In genomic region chr17:19332371-19333131, GRCh38 we compare ENCODE assay signal across 20 cellular contexts. TPM values are rescaled to one million over a fixed set of nuclear protein-coding genes. Genes with fewer than 3 reads are reported as not detected.
DNase-seq lines count a peak whose midpoint lies in the region; ATAC-seq, FAIRE-seq and TF ChIP-seq lines count a peak whose summit lies in the region.
"Had no signal": no experiment of that assay in that cellular context is flagged by ENCODE, and none has a peak within 500 bp of the region (broad histone marks: within the 10 kb centered on the region; RNA-seq: fewer than 3 reads in every experiment).

No MANE protein-coding gene starts in this region.

- WGBS in K562 (ENCODE audit: insufficient coverage, low coverage, missing lambda C conversion rate): 65% methylated on average over 2 of the region's 6 CpGs
- WGBS in endodermal cell (ENCODE audit: insufficient coverage in 1 of 2, insufficient read length in 1 of 2), 2 experiments: 91 to 94% methylated on average over 4 to 6 of the region's 6 CpGs

- no peaks in the 10 kb centered on the region for H3K9me1 ChIP-seq in K562 (ENCODE audit: control insufficient read depth, insufficient read depth, low read length)

- no peak for TF ChIP-seq POLR2A in K562 (conservative IDR thresholded peaks at IDR 0.05)

- TF ChIP-seq CTCF in K562 (IDR thresholded peaks at IDR 0.05 in 2 of 3, conservative IDR thresholded peaks at IDR 0.05 in 1 of 3; ENCODE audit: insufficient read depth in 2 of 3, low read depth in 1 of 3, low read length in 3 of 3): no peak
- no peak for TF ChIP-seq CTCF in endodermal cell (conservative IDR thresholded peaks at IDR 0.05)

- H3K9me3 ChIP-seq in K562 (replicated peaks; ENCODE audit: control insufficient read depth, insufficient read depth, low read depth, low read length): no peaks in the 10 kb centered on the region
- H3K9me3 ChIP-seq in endodermal cell (ENCODE audit: control insufficient read depth, low read length): no peaks in the 10 kb centered on the region
- H3K9me3 ChIP-seq: esophagus muscularis mucosa, heart right ventricle, Peyer's patch, thoracic aorta had no signal

- no peaks in the 10 kb centered on the region for H3K27me3 ChIP-seq in K562 (ENCODE audit: control insufficient read depth in 2 of 2, insufficient read depth in 2 of 2, low read length in 2 of 2)
- no peaks in the 10 kb centered on the region for H3K27me3 ChIP-seq in endodermal cell (ENCODE audit: control insufficient read depth, insufficient read depth, low read length, poor library complexity, severe bottlenecking)
- H3K27me3 ChIP-seq: esophagus muscularis mucosa, Peyer's patch had no signal

- no peak overlapping the region for H3K4me2 ChIP-seq in K562 (ENCODE audit: insufficient read depth, low read length)

- no peaks in the 10 kb centered on the region for H4K20me1 ChIP-seq in K562 (replicated peaks; ENCODE audit: control insufficient read depth, insufficient read depth, low read length)

- no peak for FAIRE-seq in K562 (lab: Jason Lieb, UNC)
- FAIRE-seq: G401.6 had no signal

- H3K36me3 ChIP-seq in K562 (ENCODE audit: control insufficient read depth, insufficient read depth, low read length) (no peaks in the 10 kb centered on the region; the same call in 2 of the 3 replicates), endodermal cell (ENCODE audit: control insufficient read depth, insufficient read depth, low read length) (peaks cover 34% of the 10 kb centered on the region)

- H3K4me3 ChIP-seq in K562: no peak overlapping the region
- H3K4me3 ChIP-seq in endodermal cell (ENCODE audit: low read length): no peak overlapping the region
- H3K4me3 ChIP-seq: esophagus muscularis mucosa, heart right ventricle, Peyer's patch, thoracic aorta had no signal

- TF ChIP-seq RAD21 in K562 (CRISPR knock-in tag; conservative IDR thresholded peaks at IDR 0.05 in 1 of 2, IDR thresholded peaks at IDR 0.05 in 1 of 2): no peak

- ATAC-seq in K562 (no peak), sciatic nerve (no peak)
- ATAC-seq: heart right ventricle had no signal

- no peaks in the 10 kb centered on the region for H3K36me3 Mint-ChIP-seq in activated CD4-positive, alpha-beta T cell treated with anti-CD3 and anti-CD28 coated beads, Interleukin-2, amount 10 ng/mL, durations not matched to agents 7 days and 5 days (ENCODE audit: low read depth)
- peaks cover 20% of the 10 kb centered on the region for H3K36me3 Mint-ChIP-seq in endodermal cell (ENCODE audit: low read depth)

- DNase-seq in activated CD4-positive, alpha-beta T cell treated with anti-CD3 and anti-CD28 coated beads for 48 hours: peak; percentile 20
- DNase-seq in activated CD4-positive, alpha-beta T cell treated with anti-CD3 and anti-CD28 coated beads, Interleukin-2, amount 10 ng/mL, durations not matched to agents 7 days and 5 days: no peak
- DNase-seq in GM19238 (ENCODE audit: insufficient read length, low spot score) (peak; percentile 35), K562 (ENCODE audit: extremely low read depth in 1 of 4, low spot score in 3 of 4) (no peak), sciatic nerve (ENCODE audit: low spot score) (peak; percentile 58), DMS 273 treated with DMSO at 0.1 percent for 48 hours (lab: John Stamatoyannopoulos, UW) (no peak), endodermal cell (no peak), germinal center (ENCODE audit: low spot score) (no peak)
- DNase-seq: activated CD4-positive, CD25-positive, alpha-beta regulatory T cell; COR-L47; cortex of kidney; heart right ventricle; Karpas-422; NCI-H187; NCI-H524 treated with DMSO at 0.1 percent for 48 hours had no signal

- TF ChIP-seq EP300 in K562 (IDR thresholded peaks at IDR 0.05; ENCODE audit: low read length): no peak

- H3K27ac ChIP-seq in K562 (ENCODE audit: extremely low read depth, low read depth, low read length) (no peak overlapping the region), endodermal cell (ENCODE audit: low read depth, low read length) (no peak overlapping the region)
- H3K27ac ChIP-seq: esophagus muscularis mucosa, heart right ventricle, Peyer's patch, thoracic aorta had no signal

- H3K27ac Mint-ChIP-seq in activated CD4-positive, alpha-beta T cell treated with anti-CD3 and anti-CD28 coated beads, Interleukin-2, amount 10 ng/mL, durations not matched to agents 7 days and 5 days: no peak overlapping the region
- H3K27ac Mint-ChIP-seq in endodermal cell: no peak overlapping the region

- H3K4me1 Mint-ChIP-seq in activated CD4-positive, alpha-beta T cell treated with anti-CD3 and anti-CD28 coated beads, Interleukin-2, amount 10 ng/mL, durations not matched to agents 7 days and 5 days: no peaks in the 10 kb centered on the region
- peaks cover 7% of the 10 kb centered on the region for H3K4me1 Mint-ChIP-seq in endodermal cell

- no peak overlapping the region for H3K4me3 Mint-ChIP-seq in activated CD4-positive, alpha-beta T cell treated with anti-CD3 and anti-CD28 coated beads, Interleukin-2, amount 10 ng/mL, durations not matched to agents 7 days and 5 days
- H3K4me3 Mint-ChIP-seq in endodermal cell: no peak overlapping the region

- no peak overlapping the region for H2AFZ ChIP-seq in K562 (ENCODE audit: low read depth, low read length)

- H3K9me3 Mint-ChIP-seq in activated CD4-positive, alpha-beta T cell treated with anti-CD3 and anti-CD28 coated beads, Interleukin-2, amount 10 ng/mL, durations not matched to agents 7 days and 5 days: no peaks in the 10 kb centered on the region
- no peaks in the 10 kb centered on the region for H3K9me3 Mint-ChIP-seq in endodermal cell

- no peaks in the 10 kb centered on the region for H3K79me2 ChIP-seq in K562 (ENCODE audit: control insufficient read depth, insufficient read depth, low read length)

- POLR2A ChIA-PET in activated CD4-positive, alpha-beta T cell treated with anti-CD3 and anti-CD28 coated beads, Interleukin-2, amount 10 ng/mL, durations not matched to agents 7 days and 5 days (lab: Charles Lee): no interaction called here
- POLR2A ChIA-PET in K562 (lab: Yijun Ruan, JAX): no interaction called here

- intact Hi-C loops in K562 (cut with micrococcal nuclease): no loop called here
- intact Hi-C loops in sciatic nerve (cut with DNase I): no loop called here

- H3K4me1 ChIP-seq in K562 (replicated peaks in 1 of 2; ENCODE audit: control insufficient read depth in 2 of 2, insufficient read depth in 2 of 2, low read length in 2 of 2) (peaks cover 0 to 16% of the 10 kb centered on the region in 2 experiments; a peak in 2 of 5 replicates), endodermal cell (ENCODE audit: control insufficient read depth, insufficient read depth, low read length) (no peaks in the 10 kb centered on the region)

- peaks cover 3% of the 10 kb centered on the region for H3K27me3 Mint-ChIP-seq in activated CD4-positive, alpha-beta T cell treated with anti-CD3 and anti-CD28 coated beads, Interleukin-2, amount 10 ng/mL, durations not matched to agents 7 days and 5 days
- no peaks in the 10 kb centered on the region for H3K27me3 Mint-ChIP-seq in endodermal cell (ENCODE audit: insufficient read depth)

- CTCF ChIA-PET in activated CD4-positive, alpha-beta T cell treated with anti-CD3 and anti-CD28 coated beads, Interleukin-2, amount 10 ng/mL, durations not matched to agents 7 days and 5 days (lab: Charles Lee): interaction anchor here (0.6 kb wide), 1 partner anchor 414 kb away, joined by 3 read pairs; no protein-coding TSS in a partner anchor
- CTCF ChIA-PET in K562 (lab: Yijun Ruan, JAX; ENCODE audit: low intra/inter-chr PET ratio): no interaction called here

- BruUV-seq in K562 (replicated peaks; lab: Mats Ljungman, UMichigan): no TSS peak

- in situ Hi-C loops in K562 (cut with MboI): no loop called here

- H3K9ac ChIP-seq in K562 (ENCODE audit: insufficient read depth in 1 of 2, low read depth in 2 of 2, low read length in 2 of 2): no peak overlapping the region
- H3K9ac ChIP-seq in endodermal cell (ENCODE audit: extremely low read depth, low read length, poor library complexity, severe bottlenecking): no peak overlapping the region

RNA-seq across cellular contexts. Expression of gene B9D1, which starts 30.0 kb away (rescaled TPM):
- total RNA-seq in activated CD4-positive, alpha-beta T cell treated with anti-CD3 and anti-CD28 coated beads, Interleukin-2, amount 10 ng/mL, durations not matched to agents 7 days and 5 days: 1 to 10 TPM; 1.3 to 1.6 TPM
- total RNA-seq in K562 (2011; cell fraction: chromatin; rRNA removed; ENCODE audit: low replicate concordance): 15.4 and 25.4 TPM in 2 replicates
- total RNA-seq in K562 (2011; cell fraction: nucleolus; rRNA removed): 22.5 and 35.0 TPM in 2 replicates
- total RNA-seq in K562 (2011; cell fraction: nucleoplasm; rRNA removed): 21.7 and 23.8 TPM in 2 replicates
- total RNA-seq in K562 (2014; rRNA removed) (24.0 and 24.9 TPM in 2 replicates), K562 (2014; rRNA removed; fragmentation: Illumina TruSeq; extraction: Trizol) (7.6 and 10.3 TPM in 2 replicates), K562 (2015; rRNA removed; fragmentation: Illumina TruSeq; extraction: Trizol) (8.9 and 10.0 TPM in 2 replicates), K562 (2021) (12.7 and 15.0 TPM in 2 replicates), sciatic nerve (19.8 TPM), endodermal cell (10 to 100 TPM; 37.7 to 42.8 TPM)
- polyA plus RNA-seq in K562 (2011; rRNA removed) (23.4 and 28.0 TPM in 2 replicates), K562 (2014; fragmentation: Illumina TruSeq; extraction: Trizol) (14.3 and 18.9 TPM in 2 replicates), K562 (2014; fragmentation: Nextera tagmentation; extraction: Ambion mirVana) (10 to 100 TPM in 1 of 2 experiments, 1 to 10 TPM in 1; 9.5 to 17.9 TPM), K562 (2014; rRNA removed) (26.5 and 28.8 TPM in 2 replicates)
- polyA plus RNA-seq in K562 (2011; cell fraction: cytosol; rRNA removed): 26.8 and 45.5 TPM in 2 replicates
- polyA plus RNA-seq in K562 (2011; cell fraction: nucleus; rRNA removed): 43.7 and 59.8 TPM in 2 replicates
- polyA plus RNA-seq in K562 (2012): 14.9 and 22.4 TPM in 2 replicates
- polyA minus RNA-seq in K562 (2011; rRNA and poly(A)+ RNA removed): 7.7 and 16.5 TPM in 2 replicates
- polyA minus RNA-seq in K562 (2011; cell fraction: cytosol; rRNA and poly(A)+ RNA removed): 6.1 and 8.9 TPM in 2 replicates
- 11.6 and 13.3 TPM in 2 replicates for polyA minus RNA-seq in K562 (2011; cell fraction: nucleus; rRNA and poly(A)+ RNA removed)
- polyA plus RNA-seq in endodermal cell (2013, experiment 1 of 2): 28.5 TPM
- polyA plus RNA-seq in endodermal cell (2013, experiment 2 of 2): 25.0 TPM

RNA-seq across cellular contexts. Expression of gene MAPK7, which starts 45.7 kb away (rescaled TPM):
- 10 to 100 TPM; 37.6 to 46.5 TPM for total RNA-seq in activated CD4-positive, alpha-beta T cell treated with anti-CD3 and anti-CD28 coated beads, Interleukin-2, amount 10 ng/mL, durations not matched to agents 7 days and 5 days
- total RNA-seq in K562 (2011; cell fraction: chromatin; rRNA removed; ENCODE audit: low replicate concordance): 7.3 and 21.2 TPM in 2 replicates
- total RNA-seq in K562 (2011; cell fraction: nucleolus; rRNA removed): 8.8 and 12.7 TPM in 2 replicates
- total RNA-seq in K562 (2011; cell fraction: nucleoplasm; rRNA removed): 5.4 and 6.3 TPM in 2 replicates
- total RNA-seq in K562 (2014; rRNA removed): 2.5 and 4.5 TPM in 2 replicates
- 1.1 TPM in 2 replicates for total RNA-seq in K562 (2014; rRNA removed; fragmentation: Illumina TruSeq; extraction: Trizol)
- total RNA-seq in K562 (2015; rRNA removed; fragmentation: Illumina TruSeq; extraction: Trizol): 2.5 and 2.7 TPM in 2 replicates
- 7.4 and 7.5 TPM in 2 replicates for total RNA-seq in K562 (2021)
- 2.5 and 2.9 TPM in 2 replicates for polyA plus RNA-seq in K562 (2011; rRNA removed)
- polyA plus RNA-seq in K562 (2011; cell fraction: cytosol; rRNA removed): 2.3 and 4.4 TPM in 2 replicates
- 8.0 and 15.0 TPM in 2 replicates for polyA plus RNA-seq in K562 (2011; cell fraction: nucleus; rRNA removed)
- 5.2 and 6.4 TPM in 2 replicates for polyA plus RNA-seq in K562 (2012)
- polyA plus RNA-seq in K562 (2014; fragmentation: Illumina TruSeq; extraction: Trizol): 3.3 and 5.5 TPM in 2 replicates
- polyA plus RNA-seq in K562 (2014; fragmentation: Nextera tagmentation; extraction: Ambion mirVana): under 1 TPM; 0.46 to 0.68 TPM
- polyA plus RNA-seq in K562 (2014; rRNA removed): 4.3 and 6.2 TPM in 2 replicates
- polyA minus RNA-seq in K562 (2011; rRNA and poly(A)+ RNA removed): 4.3 and 5.0 TPM in 2 replicates
- 2.9 and 5.5 TPM in 2 replicates for polyA minus RNA-seq in K562 (2011; cell fraction: cytosol; rRNA and poly(A)+ RNA removed)
- polyA minus RNA-seq in K562 (2011; cell fraction: nucleus; rRNA and poly(A)+ RNA removed): 14.0 and 14.4 TPM in 2 replicates
- total RNA-seq in sciatic nerve: 28.2 TPM
- 10 to 100 TPM; 33.3 to 53.4 TPM for total RNA-seq in endodermal cell
- polyA plus RNA-seq in endodermal cell (2013, experiment 1 of 2): 29.3 TPM
- polyA plus RNA-seq in endodermal cell (2013, experiment 2 of 2): 25.5 TPM

RNA-seq across cellular contexts. Expression of gene MFAP4, which starts 54.4 kb away (rescaled TPM):
- not detected for total RNA-seq in activated CD4-positive, alpha-beta T cell treated with anti-CD3 and anti-CD28 coated beads, Interleukin-2, amount 10 ng/mL, durations not matched to agents 7 days and 5 days
- not detected in 2 replicates for total RNA-seq in K562 (2011; cell fraction: chromatin; rRNA removed; ENCODE audit: low replicate concordance)
- not detected in 2 replicates for total RNA-seq in K562 (2011; cell fraction: nucleolus; rRNA removed)
- total RNA-seq in K562 (2011; cell fraction: nucleoplasm; rRNA removed): not detected in 2 replicates
- total RNA-seq in K562 (2014; rRNA removed) (not detected in 2 replicates), K562 (2014; rRNA removed; fragmentation: Illumina TruSeq; extraction: Trizol) (not detected in 2 replicates), K562 (2015; rRNA removed; fragmentation: Illumina TruSeq; extraction: Trizol) (not detected in 2 replicates), K562 (2021) (0.24 and 0.36 TPM in 2 replicates), sciatic nerve (115 TPM), endodermal cell (10 to 100 TPM; 11.1 to 36.8 TPM)
- polyA plus RNA-seq in K562 (2011; rRNA removed) (not detected in 2 replicates), K562 (2014; fragmentation: Illumina TruSeq; extraction: Trizol) (not detected in 2 replicates), K562 (2014; fragmentation: Nextera tagmentation; extraction: Ambion mirVana) (under 1 TPM in 1 of 2 experiments, not detected in 1; 0.07 TPM), K562 (2014; rRNA removed) (not detected in 2 replicates)
- polyA plus RNA-seq in K562 (2011; cell fraction: cytosol; rRNA removed): not detected in 2 replicates
- polyA plus RNA-seq in K562 (2011; cell fraction: nucleus; rRNA removed): not detected in 2 replicates
- polyA plus RNA-seq in K562 (2012): 1.0 TPM in 1 of 2 replicates, not detected in the other
- not detected in 2 replicates for polyA minus RNA-seq in K562 (2011; rRNA and poly(A)+ RNA removed)
- polyA minus RNA-seq in K562 (2011; cell fraction: cytosol; rRNA and poly(A)+ RNA removed): not detected in 2 replicates
- polyA minus RNA-seq in K562 (2011; cell fraction: nucleus; rRNA and poly(A)+ RNA removed): not detected in 2 replicates
- 20.4 TPM for polyA plus RNA-seq in endodermal cell (2013, experiment 1 of 2)
- 18.1 TPM for polyA plus RNA-seq in endodermal cell (2013, experiment 2 of 2)
- total RNA-seq: T-helper 1 cell treated with Interleukin-12 subunit alpha and Interleukin-12 subunit beta and Interleukin-4 antibody, amounts not matched to agents 30 ng/mL and 1 ng/mL, for 36 hours had no signal

Comparison
In these comparisons a context has a peak if more than half of its experiments do, and no peak if none do; other contexts are left out.
1. DNase-seq: peak in activated CD4-positive, alpha-beta T cell treated with anti-CD3 and anti-CD28 coated beads for 48 hours (single experiment), GM19238 (single experiment) and sciatic nerve (single experiment); none in activated CD4-positive, alpha-beta T cell treated with anti-CD3 and anti-CD28 coated beads, Interleukin-2, amount 10 ng/mL, durations not matched to agents 7 days and 5 days (single experiment), K562 (0 of 4), DMS 273 treated with DMSO at 0.1 percent for 48 hours (single experiment), endodermal cell (single experiment) and germinal center (single experiment).
2. RNA of gene MFAP4, which starts 54.4 kb away (total RNA-seq): 115 TPM in sciatic nerve (single experiment) and 11.1 to 36.8 TPM in endodermal cell; not detected in activated CD4-positive, alpha-beta T cell treated with anti-CD3 and anti-CD28 coated beads, Interleukin-2, amount 10 ng/mL, durations not matched to agents 7 days and 5 days and 0.24 to 0.36 TPM in K562; every median in the first group is over 4 times any median in the second.